In the genomic region with DNA sequence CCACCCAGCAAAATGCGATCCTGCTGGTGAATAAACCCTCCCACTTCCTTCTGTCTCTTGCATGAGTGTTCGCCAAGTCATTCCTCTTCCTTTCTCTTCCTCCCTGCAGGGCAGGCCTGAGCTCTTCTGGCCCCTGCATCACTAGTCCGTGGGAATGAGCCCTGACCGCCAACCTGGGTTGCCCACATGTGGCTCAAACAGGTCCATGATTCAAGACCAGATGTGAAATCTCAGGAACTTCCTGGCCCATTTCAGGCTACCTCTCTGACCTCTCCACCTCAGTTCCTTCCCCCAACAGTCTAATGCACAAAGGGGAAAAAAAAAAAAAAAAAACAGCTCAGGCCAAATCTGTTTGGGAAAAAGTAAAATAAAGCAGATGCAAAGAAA, we compare ENCODE assay signal across 8 cellular contexts. TPM values are rescaled to one million over a fixed set of nuclear protein-coding genes. Genes with fewer than 3 reads are reported as not detected.
A peak's percentile ranks its signal among the peaks of the same experiment; 100 is the strongest.
DNase-seq lines count a peak whose midpoint lies in the region; ATAC-seq and TF ChIP-seq lines count a peak whose summit lies in the region.

No MANE protein-coding gene starts in this region.

- H2AFZ ChIP-seq in GM23248 (peak overlapping the region; percentile 86), PC-3 (ENCODE audit: low read length) (peak overlapping the region; percentile 92), neuronal stem cell (ENCODE audit: low read length) (peak overlapping the region; percentile 94)

- CTCF ChIA-PET in PC-3 (lab: Charles Lee), result interaction anchor here (0.6 kb wide), 1 partner anchor 33 kb away, joined by 4 read pairs; no protein-coding TSS in a partner anchor

- H3K23ac ChIP-seq in neuronal stem cell (ENCODE audit: low read depth, low read length, poor library complexity), result peak overlapping the region; percentile 53

- H3F3A ChIP-seq in GM23248 (ENCODE audit: insufficient read depth) (peaks cover 22% of the 10 kb centered on the region), PC-3 (ENCODE audit: low read length, unreplicated experiment) (no peaks in the 10 kb centered on the region)

- in situ Hi-C loops in GM23248 (cut with MboI), result no loop called here

- H3K4me1 ChIP-seq in GM23248 (ENCODE audit: insufficient read depth) (peaks cover 26% of the 10 kb centered on the region), PC-3 (ENCODE audit: insufficient read depth, low read length) (peaks cover 23% of the 10 kb centered on the region), ectodermal cell (ENCODE audit: control insufficient read depth, insufficient read depth, low read length) (peaks cover 16% of the 10 kb centered on the region), neuronal stem cell (ENCODE audit: control insufficient read depth in 2 of 2, insufficient read depth in 1 of 2, low read depth in 1 of 2, low read length in 2 of 2) (peaks cover 13% of the 10 kb centered on the region in 2 donors)

- peak overlapping the region; percentile 90 for H3K27ac ChIP-seq in GM23248
- H3K27ac ChIP-seq in PC-3 (ENCODE audit: low read length), result peak overlapping the region; percentile 50
- peak overlapping the region; percentile 75 for H3K27ac ChIP-seq in ectodermal cell (ENCODE audit: insufficient read depth, low read depth, low read length, poor library complexity, severe bottlenecking)
- peak overlapping the region; percentile 64 for H3K27ac ChIP-seq in neuronal stem cell (replicated peaks; ENCODE audit: low read length)
- H3K27ac ChIP-seq in WERI-Rb-1, result no peak overlapping the region

- ATAC-seq in PC-3, result no peak
- no peak for ATAC-seq in GM21360 (IDR thresholded peaks at IDR 0.05; ENCODE audit: unreplicated experiment)
- ATAC-seq in GM18870 (IDR thresholded peaks at IDR 0.05; ENCODE audit: unreplicated experiment), result no peak

- no peak overlapping the region for H2BK120ac ChIP-seq in neuronal stem cell (ENCODE audit: low read depth, low read length)

- H3K4me3 ChIP-seq in GM23248, result peak overlapping the region; percentile 43
- H3K4me3 ChIP-seq in PC-3 (ENCODE audit: low read length), result no peak overlapping the region
- no peak overlapping the region for H3K4me3 ChIP-seq in ectodermal cell (ENCODE audit: insufficient read depth, low read depth, low read length)
- H3K4me3 ChIP-seq in neuronal stem cell (ENCODE audit: low read length in 2 of 2), result no peak overlapping the region
- no peak overlapping the region for H3K4me3 ChIP-seq in WERI-Rb-1 (ENCODE audit: low read depth, low read length)

- no peaks in the 10 kb centered on the region for H3K79me1 ChIP-seq in neuronal stem cell (ENCODE audit: low read depth, low read length)

- H2BK12ac ChIP-seq in neuronal stem cell (ENCODE audit: low read length), result no peak overlapping the region

- DNase-seq in GM23248, result peak; percentile 89
- peak; percentile 34 for DNase-seq in PC-3
- no peak for DNase-seq in neuronal stem cell (ENCODE audit: low spot score)
- DNase-seq in WERI-Rb-1, result no peak
- DNase-seq in NCI-H82 treated with DMSO at 0.1 percent for 48 hours (lab: John Stamatoyannopoulos, UW; ENCODE audit: unreplicated experiment), result no peak

- H3K18ac ChIP-seq in neuronal stem cell (ENCODE audit: low read length), result peak overlapping the region; percentile 65

- no peaks in the 10 kb centered on the region for H3K79me2 ChIP-seq in GM23248 (ENCODE audit: insufficient read depth)
- H3K79me2 ChIP-seq in PC-3 (ENCODE audit: low read length), result no peaks in the 10 kb centered on the region

- H3K4ac ChIP-seq in neuronal stem cell (ENCODE audit: low read length), result no peak overlapping the region

- no peaks in the 10 kb centered on the region for H4K20me1 ChIP-seq in GM23248 (ENCODE audit: insufficient read depth)
- H4K20me1 ChIP-seq in PC-3 (ENCODE audit: low read length), result no peaks in the 10 kb centered on the region

- H3K9me3 ChIP-seq in GM23248 (ENCODE audit: low read depth), result no peaks in the 10 kb centered on the region
- no peaks in the 10 kb centered on the region for H3K9me3 ChIP-seq in PC-3 (ENCODE audit: low read length)
- no peaks in the 10 kb centered on the region for H3K9me3 ChIP-seq in ectodermal cell (ENCODE audit: control insufficient read depth, low read length)
- no peaks in the 10 kb centered on the region for H3K9me3 ChIP-seq in neuronal stem cell (replicated peaks in 1 of 2; ENCODE audit: control insufficient read depth in 2 of 2, insufficient read depth in 1 of 2, low read depth in 1 of 2, low read length in 2 of 2)
- H3K9me3 ChIP-seq in WERI-Rb-1 (ENCODE audit: severe bottlenecking), result no peaks in the 10 kb centered on the region

- H3K9ac ChIP-seq in GM23248, result peak overlapping the region; percentile 66
- 0 out of 2 replicates have a peak overlapping the region, but pooled peaks have one; percentile 25 for H3K9ac ChIP-seq in PC-3 (ENCODE audit: low read length)
- H3K9ac ChIP-seq in neuronal stem cell (ENCODE audit: low read depth, low read length, poor library complexity), result peak overlapping the region; percentile 38

- peak overlapping the region; percentile 68 for H2BK15ac ChIP-seq in neuronal stem cell (ENCODE audit: low read length)

- peak overlapping the region; percentile 75 for H3K4me2 ChIP-seq in GM23248 (ENCODE audit: unreplicated experiment)
- peak overlapping the region; percentile 64 for H3K4me2 ChIP-seq in PC-3 (ENCODE audit: low read length)
- H3K4me2 ChIP-seq in neuronal stem cell (ENCODE audit: insufficient read depth, low read length, poor library complexity, severe bottlenecking), result no peak overlapping the region

- H3K9me2 ChIP-seq in GM23248 (ENCODE audit: insufficient read depth), result no peaks in the 10 kb centered on the region
- H3K9me2 ChIP-seq in PC-3 (replicated peaks; ENCODE audit: low read length), result no peaks in the 10 kb centered on the region

- POLR2A ChIA-PET in PC-3 (lab: Charles Lee; ENCODE audit: unreplicated experiment), result interaction anchor here (0.6 kb wide), 1 partner anchor 1078 kb away, joined by 20 read pairs; no protein-coding TSS in a partner anchor

- BruUV-seq in PC-3 (replicated peaks; lab: Mats Ljungman, UMichigan), result no TSS peak

- WGBS in GM23248 (ENCODE audit: low coverage in 1 of 2, low lambda C conversion rate in 2 of 2, missing lambda C conversion rate in 2 of 2), 2 experiments, result 0 to 5% methylated on average over 4 of the region's 4 CpGs
- 59 to 61% methylated on average over 4 of the region's 4 CpGs for WGBS in ectodermal cell, 2 experiments
- no CpG with 5 or more reads among the region's 4 CpGs for WGBS in neuronal stem cell (ENCODE audit: extremely low coverage in 2 of 2, insufficient read length in 2 of 2, insufficient replicate concordance in 1 of 2), 2 donors

- peak overlapping the region; percentile 99 for H4K91ac ChIP-seq in neuronal stem cell (ENCODE audit: low read depth, low read length, poor library complexity)

- H3K27me3 ChIP-seq in GM23248 (replicated peaks; ENCODE audit: insufficient read depth) (no peaks in the 10 kb centered on the region), PC-3 (ENCODE audit: low read length) (no peaks in the 10 kb centered on the region), ectodermal cell (ENCODE audit: control insufficient read depth, insufficient read depth, low read length, poor library complexity, severe bottlenecking) (no peaks in the 10 kb centered on the region), neuronal stem cell (ENCODE audit: control insufficient read depth in 3 of 3, insufficient read depth in 3 of 3, low read depth in 1 of 3, low read length in 3 of 3) (no peaks in the 10 kb centered on the region), WERI-Rb-1 (ENCODE audit: insufficient read depth, low read depth, severe bottlenecking) (no peaks in the 10 kb centered on the region)

- peak overlapping the region; percentile 73 for H3K14ac ChIP-seq in neuronal stem cell (ENCODE audit: low read length)

- peak overlapping the region; percentile 69 for H2AK5ac ChIP-seq in neuronal stem cell (ENCODE audit: low read depth, low read length)

- H4K8ac ChIP-seq in neuronal stem cell (ENCODE audit: low read depth, low read length), result no peak overlapping the region

- no peak overlapping the region for H2BK5ac ChIP-seq in neuronal stem cell (ENCODE audit: low read length)

- H3K36me3 ChIP-seq in GM23248 (ENCODE audit: low read depth) (no peaks in the 10 kb centered on the region), PC-3 (ENCODE audit: low read depth, low read length) (no peaks in the 10 kb centered on the region), ectodermal cell (ENCODE audit: control insufficient read depth, insufficient read depth, low read length) (no peaks in the 10 kb centered on the region), neuronal stem cell (replicated peaks in 1 of 2; ENCODE audit: control insufficient read depth in 2 of 2, insufficient read depth in 2 of 2, low read length in 2 of 2) (no peaks in the 10 kb centered on the region), WERI-Rb-1 (no peaks in the 10 kb centered on the region)

- TF ChIP-seq CTCF in PC-3 (conservative IDR thresholded peaks at IDR 0.05; ENCODE audit: low read depth, low read length) (no peak), WERI-Rb-1 (IDR thresholded peaks at IDR 0.05; ENCODE audit: low read depth, low read length) (no peak)

- intact Hi-C loops in PC-3 (cut with micrococcal nuclease), result no loop called here

RNA-seq across cellular contexts. Expression of gene YWHAG, which starts 5.4 kb away (rescaled TPM):
- total RNA-seq in GM23248 (2014; rRNA removed; shearing (Covaris generic)), result 56.0 TPM in 2 replicates
- polyA plus RNA-seq in GM23248 (2016; fragmentation: Nextera tagmentation; extraction: Ambion mirVana), result 28.1 and 28.4 TPM in 2 replicates
- total RNA-seq in PC-3 (2014; rRNA removed), result 42.2 and 54.4 TPM in 2 replicates
- polyA plus RNA-seq in ectodermal cell (2013, experiment 1 of 4), result 221 TPM
- polyA plus RNA-seq in ectodermal cell (2013, experiment 2 of 4), result 220 TPM
- 138 TPM for polyA plus RNA-seq in ectodermal cell (2013, experiment 3 of 4)
- 145 TPM for polyA plus RNA-seq in ectodermal cell (2013, experiment 4 of 4)
- 115 TPM for polyA plus RNA-seq in neuronal stem cell (2013, experiment 1 of 2)
- polyA plus RNA-seq in neuronal stem cell (2013, experiment 2 of 2), result 115 TPM

RNA-seq across cellular contexts. Expression of gene SSC4D, which starts 45.3 kb away (rescaled TPM):
- total RNA-seq in GM23248 (2014; rRNA removed; shearing (Covaris generic)), result 0.43 TPM in 1 of 2 replicates, not detected in the other
- polyA plus RNA-seq in GM23248 (2016; fragmentation: Nextera tagmentation; extraction: Ambion mirVana), result 0.66 and 0.85 TPM in 2 replicates
- total RNA-seq in PC-3 (2014; rRNA removed), result 0.86 and 1.3 TPM in 2 replicates
- 5.2 TPM for polyA plus RNA-seq in ectodermal cell (2013, experiment 1 of 4)
- polyA plus RNA-seq in ectodermal cell (2013, experiment 2 of 4), result 4.5 TPM
- polyA plus RNA-seq in ectodermal cell (2013, experiment 3 of 4), result 5.4 TPM
- polyA plus RNA-seq in ectodermal cell (2013, experiment 4 of 4), result 4.8 TPM
- 4.3 TPM for polyA plus RNA-seq in neuronal stem cell (2013, experiment 1 of 2)
- polyA plus RNA-seq in neuronal stem cell (2013, experiment 2 of 2), result 4.1 TPM

Comparison
In these comparisons a context has a peak if more than half of its experiments do, and no peak if none do; other contexts are left out.
1. DNase-seq: peak in GM23248 (single experiment) and PC-3 (single experiment); none in neuronal stem cell (single experiment), WERI-Rb-1 (single experiment) and NCI-H82 treated with DMSO at 0.1 percent for 48 hours (single experiment).
2. Peak in every context shown above with its lines, with median percentiles within 50 percentile points of each other: H2AFZ ChIP-seq and H3K9ac ChIP-seq.